In the genomic region with DNA sequence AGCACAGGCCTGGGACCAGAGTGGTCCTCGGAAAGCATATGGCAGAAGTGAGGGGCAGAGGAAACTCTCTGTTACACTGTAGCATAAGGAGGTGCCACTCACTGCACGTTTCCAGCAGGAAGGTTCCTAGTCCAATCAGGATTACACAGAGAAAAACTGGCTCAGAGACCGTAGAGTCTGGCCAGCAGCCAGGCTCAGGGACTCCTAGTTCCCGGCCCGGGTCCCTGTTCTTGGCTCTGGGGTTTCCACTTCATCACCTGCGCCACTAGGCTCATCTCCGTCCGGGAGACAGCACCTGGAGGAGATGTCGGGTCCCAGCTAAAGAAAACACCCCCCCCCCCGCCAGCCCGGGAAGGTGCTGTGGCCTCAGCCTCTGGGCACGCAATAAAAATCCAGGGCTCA, we compare ENCODE assay signal across 1 cellular context.
TF ChIP-seq lines count a peak whose summit lies in the region.

No MANE protein-coding gene starts in this region.

TF ChIP-seq in WTC11, 78 proteins besides CTCF, POLR2A, EP300 and RAD21 (continued from another document):
- TF ChIP-seq, protein P1, sequence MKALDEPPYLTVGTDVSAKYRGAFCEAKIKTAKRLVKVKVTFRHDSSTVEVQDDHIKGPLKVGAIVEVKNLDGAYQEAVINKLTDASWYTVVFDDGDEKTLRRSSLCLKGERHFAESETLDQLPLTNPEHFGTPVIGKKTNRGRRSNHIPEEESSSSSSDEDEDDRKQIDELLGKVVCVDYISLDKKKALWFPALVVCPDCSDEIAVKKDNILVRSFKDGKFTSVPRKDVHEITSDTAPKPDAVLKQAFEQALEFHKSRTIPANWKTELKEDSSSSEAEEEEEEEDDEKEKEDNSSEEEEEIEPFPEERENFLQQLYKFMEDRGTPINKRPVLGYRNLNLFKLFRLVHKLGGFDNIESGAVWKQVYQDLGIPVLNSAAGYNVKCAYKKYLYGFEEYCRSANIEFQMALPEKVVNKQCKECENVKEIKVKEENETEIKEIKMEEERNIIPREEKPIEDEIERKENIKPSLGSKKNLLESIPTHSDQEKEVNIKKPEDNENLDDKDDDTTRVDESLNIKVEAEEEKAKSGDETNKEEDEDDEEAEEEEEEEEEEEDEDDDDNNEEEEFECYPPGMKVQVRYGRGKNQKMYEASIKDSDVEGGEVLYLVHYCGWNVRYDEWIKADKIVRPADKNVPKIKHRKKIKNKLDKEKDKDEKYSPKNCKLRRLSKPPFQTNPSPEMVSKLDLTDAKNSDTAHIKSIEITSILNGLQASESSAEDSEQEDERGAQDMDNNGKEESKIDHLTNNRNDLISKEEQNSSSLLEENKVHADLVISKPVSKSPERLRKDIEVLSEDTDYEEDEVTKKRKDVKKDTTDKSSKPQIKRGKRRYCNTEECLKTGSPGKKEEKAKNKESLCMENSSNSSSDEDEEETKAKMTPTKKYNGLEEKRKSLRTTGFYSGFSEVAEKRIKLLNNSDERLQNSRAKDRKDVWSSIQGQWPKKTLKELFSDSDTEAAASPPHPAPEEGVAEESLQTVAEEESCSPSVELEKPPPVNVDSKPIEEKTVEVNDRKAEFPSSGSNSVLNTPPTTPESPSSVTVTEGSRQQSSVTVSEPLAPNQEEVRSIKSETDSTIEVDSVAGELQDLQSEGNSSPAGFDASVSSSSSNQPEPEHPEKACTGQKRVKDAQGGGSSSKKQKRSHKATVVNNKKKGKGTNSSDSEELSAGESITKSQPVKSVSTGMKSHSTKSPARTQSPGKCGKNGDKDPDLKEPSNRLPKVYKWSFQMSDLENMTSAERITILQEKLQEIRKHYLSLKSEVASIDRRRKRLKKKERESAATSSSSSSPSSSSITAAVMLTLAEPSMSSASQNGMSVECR (CRISPR knock-in tag; IDR thresholded peaks at IDR 0.05; ENCODE audit: borderline replicate concordance), result no peak
